In genomic region chr12:58939399-58940100, GRCh38 we compare ENCODE assay signal across 1 cellular context.
TF ChIP-seq lines count a peak whose summit lies in the region.

No MANE protein-coding gene starts in this region.

TF ChIP-seq in endothelial cell of umbilical vein, 7 proteins besides CTCF, POLR2A, EP300 and RAD21:
- peak; percentile 79 for TF ChIP-seq GATA2 (IDR thresholded peaks at IDR 0.05; ENCODE audit: insufficient read depth, insufficient read length, low read depth, low read length)
- no peak for TF ChIP-seq MAX (IDR thresholded peaks at IDR 0.05; ENCODE audit: insufficient read depth, insufficient read length)
